In genomic region chr3:172279191-172279640, GRCh38 we compare ENCODE assay signal across 12 cellular contexts.
A peak's percentile ranks its signal among the peaks of the same experiment; 100 is the strongest.
DNase-seq lines count a peak whose midpoint lies in the region; ATAC-seq and TF ChIP-seq lines count a peak whose summit lies in the region.
"Had no signal": no experiment of that assay in that cellular context is flagged by ENCODE, and none has a peak within 500 bp of the region (broad histone marks: within the 10 kb centered on the region; RNA-seq: fewer than 3 reads in every experiment).

No MANE protein-coding gene starts in this region.

- no peak overlapping the region for H2AFZ ChIP-seq in neural progenitor cell (replicated peaks)

- no peak overlapping the region for H3K9ac ChIP-seq in neural progenitor cell
- H3K9ac ChIP-seq: BLaER1 treated with 17β-estradiol and CSF1 and Interleukin-3, amounts not matched to agents 10 nM and 100 nM had no signal

- intact Hi-C loops in activated CD4-positive, alpha-beta memory T cell treated with anti-CD3 and anti-CD28 coated beads for 36 hours (cut with micrococcal nuclease) = loop anchor here (10.0 kb wide), 1 partner anchor 244 kb away; the partner anchor contains the start of gene FNDC3B
- intact Hi-C loops in transverse colon (cut with DNase I; ENCODE audit: low total_unique reads) = no loop called here

- H3K79me2 ChIP-seq in neural progenitor cell (ENCODE audit: low read depth) = no peaks in the 10 kb centered on the region

- H4K20me1 ChIP-seq in neural progenitor cell (ENCODE audit: low read depth) = no peaks in the 10 kb centered on the region

- no peaks in the 10 kb centered on the region for H3K36me3 ChIP-seq in CD4-positive, CD25-positive, alpha-beta regulatory T cell (ENCODE audit: control insufficient read depth, insufficient read depth, low read length)
- peaks cover 32% of the 10 kb centered on the region for H3K36me3 ChIP-seq in brain microvascular endothelial cell (replicated peaks)
- no peaks in the 10 kb centered on the region for H3K36me3 ChIP-seq in neural progenitor cell
- H3K36me3 ChIP-seq in HAP-1 (replicated peaks) = no peaks in the 10 kb centered on the region; the same call in 1 of the 2 replicates
- no peaks in the 10 kb centered on the region for H3K36me3 ChIP-seq in transverse colon
- H3K36me3 ChIP-seq: vagina had no signal

- in situ Hi-C loops in brain microvascular endothelial cell (cut with HindIII; ENCODE audit: low pct_ligation_motif_present, low sequenced_read_pairs) (no loop called here), HAP-1 (cut with MboI; ENCODE audit: low sequenced_read_pairs) (no loop called here), transverse colon (cut with MboI; ENCODE audit: low pct_ligation_motif_present in 1 of 4, low pct_unique_long_range_greater_than_20kb in 1 of 4, low sequenced_read_pairs in 3 of 4) (no loop called here)

- no peaks in the 10 kb centered on the region for H3F3A ChIP-seq in neural progenitor cell (ENCODE audit: low read depth)

- no peaks in the 10 kb centered on the region for H3K27me3 ChIP-seq in CD4-positive, CD25-positive, alpha-beta regulatory T cell (ENCODE audit: control insufficient read depth, insufficient read depth, low read length)
- H3K27me3 ChIP-seq in brain microvascular endothelial cell (replicated peaks) (no peaks in the 10 kb centered on the region), neural progenitor cell (no peaks in the 10 kb centered on the region), HAP-1 (ENCODE audit: low read depth) (no peaks in the 10 kb centered on the region), transverse colon (no peaks in the 10 kb centered on the region)
- H3K27me3 ChIP-seq: BLaER1 treated with 17β-estradiol and CSF1 and Interleukin-3, amounts not matched to agents 10 nM and 100 nM; vagina had no signal

- ATAC-seq in CD4-positive, CD25-positive, alpha-beta regulatory T cell (ENCODE audit: low read depth in 2 of 2) = no peak
- ATAC-seq in activated T-cell treated with anti-CD3 and anti-CD28 coated beads, Interleukin-2, amount 50 U/mL, for 4 hours = no peak
- ATAC-seq: activated CD8-positive, alpha-beta T cell treated with anti-CD3 and anti-CD28 coated beads for 36 hours had no signal

- H3K27ac Mint-ChIP-seq in CD4-positive, CD25-positive, alpha-beta regulatory T cell = peak overlapping the region in 2 of 3 donors; percentile 14 to 15
- H3K27ac Mint-ChIP-seq in neural progenitor cell = no peak overlapping the region
- no peak overlapping the region for H3K27ac Mint-ChIP-seq in activated CD4-positive, alpha-beta memory T cell treated with anti-CD3 and anti-CD28 coated beads for 36 hours
- H3K27ac Mint-ChIP-seq: activated CD8-positive, alpha-beta T cell treated with anti-CD3 and anti-CD28 coated beads for 36 hours; activated naive CD8-positive, alpha-beta T cell had no signal

- no peaks in the 10 kb centered on the region for H3K27me3 Mint-ChIP-seq in CD4-positive, CD25-positive, alpha-beta regulatory T cell
- H3K27me3 Mint-ChIP-seq in neural progenitor cell (ENCODE audit: insufficient read depth, low read depth) = no peaks in the 10 kb centered on the region
- H3K27me3 Mint-ChIP-seq in activated T-cell treated with anti-CD3 and anti-CD28 coated beads, Interleukin-2, amount 50 U/mL, for 4 hours (ENCODE audit: low read depth) = no peaks in the 10 kb centered on the region
- no peaks in the 10 kb centered on the region for H3K27me3 Mint-ChIP-seq in activated CD4-positive, alpha-beta memory T cell treated with anti-CD3 and anti-CD28 coated beads for 36 hours
- H3K27me3 Mint-ChIP-seq: activated CD8-positive, alpha-beta T cell treated with anti-CD3 and anti-CD28 coated beads for 36 hours; activated naive CD8-positive, alpha-beta T cell had no signal

- DNase-seq in CD4-positive, CD25-positive, alpha-beta regulatory T cell = no peak
- DNase-seq in NCI-H1105 treated with DMSO at 0.1 percent for 48 hours (lab: John Stamatoyannopoulos, UW) = peak; percentile 86
- DNase-seq in brain microvascular endothelial cell = no peak
- DNase-seq in neural progenitor cell (ENCODE audit: low spot score) = peak; percentile 7
- DNase-seq in activated T-cell treated with anti-CD3 and anti-CD28 coated beads, Interleukin-2, amount 50 U/mL, for 4 hours = no peak
- no peak for DNase-seq in activated CD4-positive, alpha-beta memory T cell treated with anti-CD3 and anti-CD28 coated beads for 36 hours
- no peak for DNase-seq in HAP-1 (ENCODE audit: low spot score in 2 of 2)
- DNase-seq in transverse colon = no peak
- DNase-seq: activated CD8-positive, alpha-beta T cell treated with anti-CD3 and anti-CD28 coated beads for 36 hours had no signal

- H3K27ac ChIP-seq in CD4-positive, CD25-positive, alpha-beta regulatory T cell (ENCODE audit: insufficient read depth, low read length, poor library complexity, severe bottlenecking) = no peak overlapping the region
- H3K27ac ChIP-seq in brain microvascular endothelial cell (peak overlapping the region; percentile 24), neural progenitor cell (no peak overlapping the region), transverse colon (peak overlapping the region in 2 of 4 donors; percentile 42 to 43)
- H3K27ac ChIP-seq: BLaER1 treated with 17β-estradiol and CSF1 and Interleukin-3, amounts not matched to agents 10 nM and 100 nM; vagina had no signal

- POLR2A ChIA-PET in activated CD4-positive, alpha-beta memory T cell treated with anti-CD3 and anti-CD28 coated beads for 36 hours (lab: Charles Lee) = no interaction called here

- no peaks in the 10 kb centered on the region for H3K9me3 Mint-ChIP-seq in CD4-positive, CD25-positive, alpha-beta regulatory T cell
- no peaks in the 10 kb centered on the region for H3K9me3 Mint-ChIP-seq in neural progenitor cell
- H3K9me3 Mint-ChIP-seq in activated T-cell treated with anti-CD3 and anti-CD28 coated beads, Interleukin-2, amount 50 U/mL, for 4 hours = no peaks in the 10 kb centered on the region
- H3K9me3 Mint-ChIP-seq in activated CD4-positive, alpha-beta memory T cell treated with anti-CD3 and anti-CD28 coated beads for 36 hours = no peaks in the 10 kb centered on the region
- H3K9me3 Mint-ChIP-seq: activated CD8-positive, alpha-beta T cell treated with anti-CD3 and anti-CD28 coated beads for 36 hours had no signal

- CTCF ChIA-PET in activated CD4-positive, alpha-beta memory T cell treated with anti-CD3 and anti-CD28 coated beads for 36 hours (lab: Charles Lee) = no interaction called here

- WGBS in transverse colon (ENCODE audit: low coverage in 1 of 2), 2 donors = 67 to 73% methylated on average over 5 of the region's 5 CpGs

- no peak for TF ChIP-seq CTCF in brain microvascular endothelial cell (IDR thresholded peaks at IDR 0.05; ENCODE audit: low read depth, low read length, missing control alignments)
- no peak for TF ChIP-seq CTCF in neural progenitor cell (IDR thresholded peaks at IDR 0.05)
- no peak for TF ChIP-seq CTCF in transverse colon (IDR thresholded peaks at IDR 0.05)

- H3K36me3 Mint-ChIP-seq in CD4-positive, CD25-positive, alpha-beta regulatory T cell = peaks cover 10% of the 10 kb centered on the region
- H3K36me3 Mint-ChIP-seq in neural progenitor cell = peaks cover 52% of the 10 kb centered on the region
- H3K36me3 Mint-ChIP-seq in activated T-cell treated with anti-CD3 and anti-CD28 coated beads, Interleukin-2, amount 50 U/mL, for 4 hours (ENCODE audit: insufficient read depth) = peaks cover 21% of the 10 kb centered on the region
- peaks cover 6% of the 10 kb centered on the region for H3K36me3 Mint-ChIP-seq in activated CD4-positive, alpha-beta memory T cell treated with anti-CD3 and anti-CD28 coated beads for 36 hours

- H3K4me3 ChIP-seq in CD4-positive, CD25-positive, alpha-beta regulatory T cell (ENCODE audit: low read depth, low read length) = no peak overlapping the region
- no peak overlapping the region for H3K4me3 ChIP-seq in brain microvascular endothelial cell (ENCODE audit: low read depth, low read length)
- no peak overlapping the region for H3K4me3 ChIP-seq in neural progenitor cell
- no peak overlapping the region for H3K4me3 ChIP-seq in HAP-1
- H3K4me3 ChIP-seq in transverse colon = no peak overlapping the region
- H3K4me3 ChIP-seq: BLaER1 treated with 17β-estradiol and CSF1 and Interleukin-3, amounts not matched to agents 10 nM and 100 nM; vagina had no signal

- no peak overlapping the region for H3K4me3 Mint-ChIP-seq in CD4-positive, CD25-positive, alpha-beta regulatory T cell
- H3K4me3 Mint-ChIP-seq in neural progenitor cell = no peak overlapping the region
- no peak overlapping the region for H3K4me3 Mint-ChIP-seq in activated T-cell treated with anti-CD3 and anti-CD28 coated beads, Interleukin-2, amount 50 U/mL, for 4 hours
- no peak overlapping the region for H3K4me3 Mint-ChIP-seq in activated CD4-positive, alpha-beta memory T cell treated with anti-CD3 and anti-CD28 coated beads for 36 hours
- H3K4me3 Mint-ChIP-seq: activated CD8-positive, alpha-beta T cell treated with anti-CD3 and anti-CD28 coated beads for 36 hours; activated naive CD8-positive, alpha-beta T cell had no signal

- H3K4me2 ChIP-seq in neural progenitor cell = no peak overlapping the region
- H3K4me2 ChIP-seq: BLaER1 treated with 17β-estradiol and CSF1 and Interleukin-3, amounts not matched to agents 10 nM and 100 nM had no signal

- peaks cover 0 to 6% (median 4%) of the 10 kb centered on the region in 4 donors for H3K4me1 Mint-ChIP-seq in CD4-positive, CD25-positive, alpha-beta regulatory T cell
- H3K4me1 Mint-ChIP-seq in neural progenitor cell = peaks cover 27% of the 10 kb centered on the region
- peaks cover 2% of the 10 kb centered on the region for H3K4me1 Mint-ChIP-seq in activated T-cell treated with anti-CD3 and anti-CD28 coated beads, Interleukin-2, amount 50 U/mL, for 4 hours (ENCODE audit: low read depth)
- H3K4me1 Mint-ChIP-seq in activated CD4-positive, alpha-beta memory T cell treated with anti-CD3 and anti-CD28 coated beads for 36 hours (ENCODE audit: low read depth) = no peaks in the 10 kb centered on the region

- H3K4me1 ChIP-seq in CD4-positive, CD25-positive, alpha-beta regulatory T cell (ENCODE audit: control insufficient read depth, insufficient read depth, low read length, poor library complexity, severe bottlenecking) = no peaks in the 10 kb centered on the region
- H3K4me1 ChIP-seq in neural progenitor cell = peaks cover 3% of the 10 kb centered on the region
- no peaks in the 10 kb centered on the region for H3K4me1 ChIP-seq in HAP-1
- H3K4me1 ChIP-seq in transverse colon = peaks cover 7 to 33% (median 9%) of the 10 kb centered on the region in 4 donors

- no peaks in the 10 kb centered on the region for H3K9me3 ChIP-seq in CD4-positive, CD25-positive, alpha-beta regulatory T cell (ENCODE audit: control insufficient read depth in 2 of 2, low read length in 2 of 2)
- no peaks in the 10 kb centered on the region for H3K9me3 ChIP-seq in neural progenitor cell (ENCODE audit: low read depth)
- H3K9me3 ChIP-seq in HAP-1 = no peaks in the 10 kb centered on the region
- no peaks in the 10 kb centered on the region for H3K9me3 ChIP-seq in transverse colon
- H3K9me3 ChIP-seq: BLaER1 treated with 17β-estradiol and CSF1 and Interleukin-3, amounts not matched to agents 10 nM and 100 nM; vagina had no signal

- no peak for TF ChIP-seq EP300 in transverse colon (IDR thresholded peaks at IDR 0.05; ENCODE audit: low read depth)

- no peak for TF ChIP-seq POLR2A in transverse colon (IDR thresholded peaks at IDR 0.05)

Comparison
In these comparisons a context has a peak if more than half of its experiments do, and no peak if none do; other contexts are left out.
1. DNase-seq: peak in NCI-H1105 treated with DMSO at 0.1 percent for 48 hours (single experiment) and neural progenitor cell (single experiment); none in CD4-positive, CD25-positive, alpha-beta regulatory T cell (0 of 3), brain microvascular endothelial cell (single experiment), activated T-cell treated with anti-CD3 and anti-CD28 coated beads, Interleukin-2, amount 50 U/mL, for 4 hours (single experiment), activated CD4-positive, alpha-beta memory T cell treated with anti-CD3 and anti-CD28 coated beads for 36 hours (single experiment), HAP-1 (0 of 2) and transverse colon (single experiment).
2. H3K27ac Mint-ChIP-seq: peak in CD4-positive, CD25-positive, alpha-beta regulatory T cell (2 of 3); none in neural progenitor cell (single experiment) and activated CD4-positive, alpha-beta memory T cell treated with anti-CD3 and anti-CD28 coated beads for 36 hours (single experiment).